ENCODE assay signal across 22 cellular contexts in the genomic region with DNA sequence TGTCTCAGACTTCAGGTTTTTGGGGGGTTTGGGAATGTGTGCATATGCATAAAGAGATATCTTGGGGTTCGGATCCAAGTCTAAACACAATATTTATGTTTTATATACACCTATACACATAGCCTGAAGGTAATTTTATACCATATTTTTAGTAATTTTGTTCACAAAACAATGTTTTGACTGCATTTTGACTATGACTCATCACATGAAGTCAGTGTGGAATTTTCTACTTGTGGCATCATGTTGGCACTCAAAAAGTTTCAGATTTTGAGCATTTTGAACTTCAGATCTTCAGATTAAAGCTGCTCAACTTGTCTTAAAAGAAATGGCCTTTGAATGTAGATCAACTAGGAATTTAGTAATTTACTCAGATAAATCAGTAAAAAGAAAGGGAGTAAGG.
"Had no signal": no experiment of that assay in that cellular context is flagged by ENCODE, and none has a peak within 500 bp of the region (broad histone marks: within the 10 kb centered on the region; RNA-seq: fewer than 3 reads in every experiment).

No MANE protein-coding gene starts in this region.

- H3K36me3 Mint-ChIP-seq: stimulated activated effector memory CD8-positive, alpha-beta T cell treated with anti-CD3 and anti-CD28 coated beads, Interleukin-12 subunit alpha, Interleukin-12 subunit beta, amount 100 ng/mL, for 72 hours; type B pancreatic cell had no signal

- H3K4me3 ChIP-seq: dorsolateral prefrontal cortex, hepatocyte, mucosa of descending colon, ovary, prostate gland, right lobe of liver, suprapubic skin, thyroid gland had no signal

- H3K36me3 ChIP-seq: ovary, prostate gland, right lobe of liver, suprapubic skin, thyroid gland had no signal

- H3K27me3 ChIP-seq: dorsolateral prefrontal cortex, hepatocyte, ovary, right lobe of liver, suprapubic skin, thyroid gland had no signal

- H3K79me2 ChIP-seq: hepatocyte had no signal

- H2AFZ ChIP-seq: hepatocyte had no signal

- H3K9me3 Mint-ChIP-seq: type B pancreatic cell had no signal

- H3K4me1 ChIP-seq: prostate gland, right lobe of liver, suprapubic skin, thyroid gland had no signal

- H3K27ac Mint-ChIP-seq: naive thymus-derived CD8-positive, alpha-beta T cell; stimulated activated effector memory CD8-positive, alpha-beta T cell treated with anti-CD3 and anti-CD28 coated beads, Interleukin-12 subunit alpha, Interleukin-12 subunit beta, amount 100 ng/mL, for 72 hours; type B pancreatic cell had no signal

- ATAC-seq: esophagus mucosa; left lobe of liver; mucosa of descending colon; naive thymus-derived CD8-positive, alpha-beta T cell; right lobe of liver; stimulated activated effector memory CD8-positive, alpha-beta T cell treated with anti-CD3 and anti-CD28 coated beads, Interleukin-12 subunit alpha, Interleukin-12 subunit beta, amount 100 ng/mL, for 72 hours; stimulated activated naive CD8-positive, alpha-beta T cell treated with anti-CD3 and anti-CD28 coated beads, Interleukin-15, Interleukin-2, amounts not matched to agents 100 U/mL and 50 U/mL, for 24 hours had no signal

- H3K4me3 Mint-ChIP-seq: naive thymus-derived CD8-positive, alpha-beta T cell; stimulated activated effector memory CD8-positive, alpha-beta T cell treated with anti-CD3 and anti-CD28 coated beads, Interleukin-12 subunit alpha, Interleukin-12 subunit beta, amount 100 ng/mL, for 72 hours; type B pancreatic cell had no signal

- H3K9me3 ChIP-seq: mucosa of descending colon, ovary, prostate gland, right lobe of liver, thyroid gland had no signal

- FAIRE-seq: urothelium cell line had no signal

- DNase-seq: cortex of kidney; dorsolateral prefrontal cortex; effector CD8-positive, alpha-beta T cell; foreskin melanocyte; head of caudate nucleus; mucosa of descending colon; naive thymus-derived CD8-positive, alpha-beta T cell; ovary; retina; right lobe of liver; stimulated activated CD4-positive, alpha-beta T cell treated with anti-CD3 and anti-CD28 coated beads, Interleukin-4, amount 100 ng/mL, for 1 hour; stimulated activated CD8-positive, alpha-beta memory T cell treated with anti-CD3 and anti-CD28 coated beads, Interleukin-4, amount 100 ng/mL, for 48 hours; stimulated activated naive CD8-positive, alpha-beta T cell treated with anti-CD3 and anti-CD28 coated beads, Interleukin-15, Interleukin-2, amounts not matched to agents 100 U/mL and 50 U/mL, for 24 hours; thyroid gland had no signal

- H3K4me2 ChIP-seq: hepatocyte had no signal

- H3K27ac ChIP-seq: dorsolateral prefrontal cortex, hepatocyte, ovary, prostate gland, right lobe of liver, suprapubic skin, thyroid gland had no signal

- H3K4me1 Mint-ChIP-seq: naive thymus-derived CD8-positive, alpha-beta T cell; stimulated activated effector memory CD8-positive, alpha-beta T cell treated with anti-CD3 and anti-CD28 coated beads, Interleukin-12 subunit alpha, Interleukin-12 subunit beta, amount 100 ng/mL, for 72 hours had no signal

- H3K27me3 Mint-ChIP-seq: type B pancreatic cell had no signal
